Comparison of ENCODE assay signal across 8 cellular contexts in genomic region chr6:7136859-7137334, GRCh38. TPM values are rescaled to one million over a fixed set of nuclear protein-coding genes. Genes with fewer than 3 reads are reported as not detected.
DNase-seq lines count a peak whose midpoint lies in the region; ATAC-seq and TF ChIP-seq lines count a peak whose summit lies in the region.

No MANE protein-coding gene starts in this region.

- peak overlapping the region; percentile 35 for H3K27ac Mint-ChIP-seq in Caco-2 (ENCODE audit: unreplicated experiment)

- ATAC-seq in GM19468 (IDR thresholded peaks at IDR 0.05; ENCODE audit: extremely low read depth, unreplicated experiment) = peak; percentile 9

- H3K36me3 ChIP-seq in Caco-2 (ENCODE audit: control insufficient read depth, insufficient read depth, low read length) (no peaks in the 10 kb centered on the region), HUES6 (ENCODE audit: control insufficient read depth, insufficient read depth, low read length) (no peaks in the 10 kb centered on the region), colonic mucosa (no peaks in the 10 kb centered on the region)

- H3K36me3 Mint-ChIP-seq in Caco-2 (ENCODE audit: insufficient read depth, unreplicated experiment) = no peaks in the 10 kb centered on the region

- intact Hi-C loops in Caco-2 (cut with micrococcal nuclease; ENCODE audit: unreplicated experiment) (no loop called here), colonic mucosa (cut with DNase I) (no loop called here)

- H3K27me3 ChIP-seq in Caco-2 (replicated peaks; ENCODE audit: control insufficient read depth, insufficient read depth, low read length) (no peaks in the 10 kb centered on the region), HUES6 (ENCODE audit: control insufficient read depth, insufficient read depth, low read length) (no peaks in the 10 kb centered on the region), colonic mucosa (no peaks in the 10 kb centered on the region)

- no peaks in the 10 kb centered on the region for H3K27me3 Mint-ChIP-seq in Caco-2 (ENCODE audit: insufficient read depth, unreplicated experiment)

- no peaks in the 10 kb centered on the region for H3K9me3 ChIP-seq in Caco-2
- no peaks in the 10 kb centered on the region for H3K9me3 ChIP-seq in HUES6 (ENCODE audit: control insufficient read depth, insufficient read depth, low read depth, low read length)
- no peaks in the 10 kb centered on the region for H3K9me3 ChIP-seq in colonic mucosa

- no peak for DNase-seq in Caco-2
- DNase-seq in colonic mucosa = no peak
- DNase-seq in NCI-H345 (lab: John Stamatoyannopoulos, UW) = no peak
- DNase-seq in effector CD8-positive, alpha-beta T cell (lab: John Stamatoyannopoulos, UW) = no peak
- DNase-seq in SHP77 (lab: John Stamatoyannopoulos, UW) = no peak

- POLR2A ChIA-PET in Caco-2 (lab: Charles Lee) = no interaction called here

- no peak overlapping the region for H3K4me3 ChIP-seq in Caco-2 (ENCODE audit: low read depth, low read length)
- no peak overlapping the region for H3K4me3 ChIP-seq in HUES6 (ENCODE audit: low read depth, low read length)
- H3K4me3 ChIP-seq in colonic mucosa = no peak overlapping the region
- no peak overlapping the region for H3K4me3 ChIP-seq in skin epidermis

- H3K4me1 Mint-ChIP-seq in Caco-2 (ENCODE audit: low read depth, unreplicated experiment) = peaks cover 21% of the 10 kb centered on the region

- H3K9ac ChIP-seq in HUES6 (ENCODE audit: low read length) (peak overlapping the region; percentile 2), colonic mucosa (ENCODE audit: low read depth in 2 of 2, low read length in 2 of 2) (peak overlapping the region in 1 of 2 donors; percentile 52)

- H3K9me3 Mint-ChIP-seq in Caco-2 (ENCODE audit: unreplicated experiment) = no peaks in the 10 kb centered on the region

- TF ChIP-seq CTCF in Caco-2 (IDR thresholded peaks at IDR 0.05; ENCODE audit: insufficient read depth in 1 of 2, low read depth in 1 of 2, low read length in 1 of 2, severe bottlenecking in 1 of 2, unreplicated experiment in 1 of 2) = no peak
- TF ChIP-seq CTCF in colonic mucosa (IDR thresholded peaks at IDR 0.05) = no peak

- no TSS peak for BruUV-seq in Caco-2 (replicated peaks; lab: Mats Ljungman, UMichigan)

- H3K4me3 Mint-ChIP-seq in Caco-2 (ENCODE audit: unreplicated experiment) = no peak overlapping the region

- CTCF ChIA-PET in Caco-2 (lab: Charles Lee) = no interaction called here

- peaks cover 46% of the 10 kb centered on the region for H3K4me1 ChIP-seq in Caco-2
- peaks cover 22% of the 10 kb centered on the region for H3K4me1 ChIP-seq in HUES6 (ENCODE audit: control insufficient read depth, insufficient read depth, low read length)
- H3K4me1 ChIP-seq in colonic mucosa = peaks cover 15% of the 10 kb centered on the region

- H3K27ac ChIP-seq in HUES6 (ENCODE audit: low read depth, low read length) (no peak overlapping the region), colonic mucosa (peak overlapping the region; percentile 76), skin epidermis (peak overlapping the region in 17 of 21 experiments; percentile 23 to 83 (median 59))

RNA-seq across cellular contexts. Expression of gene RREB1, which starts 29.1 kb away (rescaled TPM):
- total RNA-seq in Caco-2 (2022) (48.6 and 51.1 TPM in 2 replicates), colonic mucosa (10 to 100 TPM; 79.0 to 81.3 TPM)
